ENCODE assay signal across 9 cellular contexts in genomic region chr7:15889501-15889900, GRCh38.
A peak's percentile ranks its signal among the peaks of the same experiment; 100 is the strongest.
DNase-seq lines count a peak whose midpoint lies in the region; ATAC-seq and TF ChIP-seq lines count a peak whose summit lies in the region.
"Had no signal": no experiment of that assay in that cellular context is flagged by ENCODE, and none has a peak within 500 bp of the region (broad histone marks: within the 10 kb centered on the region; RNA-seq: fewer than 3 reads in every experiment).

No MANE protein-coding gene starts in this region.

- TF ChIP-seq CTCF in heart left ventricle (IDR thresholded peaks at IDR 0.05) (peak; percentile 15 to 54 (median 40)), upper lobe of left lung (IDR thresholded peaks at IDR 0.05) (peak in 4 of 6 experiments; percentile 10 to 33 (median 18))

- H3K4me3 Mint-ChIP-seq in CD8-positive, alpha-beta memory T cell = no peak overlapping the region
- H3K4me3 Mint-ChIP-seq: activated naive CD8-positive, alpha-beta T cell had no signal

- peaks cover 0 to 9% (median 0%) of the 10 kb centered on the region in 12 donors for H3K4me1 ChIP-seq in heart left ventricle
- peaks cover 0 to 6% (median 0%) of the 10 kb centered on the region in 4 donors for H3K4me1 ChIP-seq in upper lobe of left lung
- no peaks in the 10 kb centered on the region for H3K4me1 ChIP-seq in CD8-positive, alpha-beta memory T cell (ENCODE audit: insufficient read depth, low read length)

- WGBS in heart left ventricle, 4 donors = 44 to 74% (median 60%) methylated on average over 3 of the region's 3 CpGs
- 67 to 68% methylated on average over 3 of the region's 3 CpGs for WGBS in upper lobe of left lung, 2 donors

- H3K27ac Mint-ChIP-seq in CD8-positive, alpha-beta memory T cell = no peak overlapping the region
- H3K27ac Mint-ChIP-seq: activated naive CD8-positive, alpha-beta T cell had no signal

- CTCF ChIA-PET in CD8-positive, alpha-beta memory T cell (lab: Charles Lee) = no interaction called here

- no peaks in the 10 kb centered on the region for H3K27me3 Mint-ChIP-seq in CD8-positive, alpha-beta memory T cell
- H3K27me3 Mint-ChIP-seq: activated naive CD8-positive, alpha-beta T cell had no signal

- TF ChIP-seq POLR2A in heart left ventricle (IDR thresholded peaks at IDR 0.05) = no peak
- no peak for TF ChIP-seq POLR2A in upper lobe of left lung (IDR thresholded peaks at IDR 0.05)

- H3K27me3 ChIP-seq in heart left ventricle (no peaks in the 10 kb centered on the region), upper lobe of left lung (no peaks in the 10 kb centered on the region)
- no peaks in the 10 kb centered on the region for H3K27me3 ChIP-seq in CD8-positive, alpha-beta memory T cell (ENCODE audit: insufficient read depth, low read length, poor library complexity, severe bottlenecking)

- H3K4me1 Mint-ChIP-seq in CD8-positive, alpha-beta memory T cell = no peaks in the 10 kb centered on the region

- peaks cover 1 to 13% (median 4%) of the 10 kb centered on the region in 5 donors for H3K9me3 Mint-ChIP-seq in CD8-positive, alpha-beta memory T cell

- H3K27ac ChIP-seq in heart left ventricle (peak overlapping the region in 1 of 12 donors; percentile 40), upper lobe of left lung (no peak overlapping the region)
- no peak overlapping the region for H3K27ac ChIP-seq in CD8-positive, alpha-beta memory T cell (ENCODE audit: low read depth, low read length)

- peak; percentile 24 for DNase-seq in SKM-1 treated with dmso at 0.1 percent for 144 hours (lab: John Stamatoyannopoulos, UW; ENCODE audit: unreplicated experiment)
- no peak for DNase-seq in SKM-1 (lab: John Stamatoyannopoulos, UW; ENCODE audit: unreplicated experiment)
- DNase-seq in SK-MEL-5 (ENCODE audit: low read depth, low spot score) = peak; percentile 84
- DNase-seq in heart left ventricle = peak in 4 of 5 donors; percentile 19 to 36 (median 32)
- DNase-seq in upper lobe of left lung = no peak
- DNase-seq in CD8-positive, alpha-beta memory T cell = no peak

- POLR2A ChIA-PET in CD8-positive, alpha-beta memory T cell (lab: Charles Lee) = no interaction called here

- H3K36me3 ChIP-seq in heart left ventricle (no peaks in the 10 kb centered on the region), upper lobe of left lung (no peaks in the 10 kb centered on the region)
- no peaks in the 10 kb centered on the region for H3K36me3 ChIP-seq in CD8-positive, alpha-beta memory T cell (ENCODE audit: insufficient read depth, low read length)

- ATAC-seq in heart left ventricle = peak in 3 of 4 donors; percentile 70 to 82 (median 81)
- ATAC-seq in upper lobe of left lung (ENCODE audit: low FRiP score in 2 of 2) = peak; percentile 51 to 75
- no peak for ATAC-seq in GM21447 (IDR thresholded peaks at IDR 0.05; ENCODE audit: unreplicated experiment)
- no peak for ATAC-seq in GM18907 (IDR thresholded peaks at IDR 0.05; ENCODE audit: unreplicated experiment)

- H3K36me3 Mint-ChIP-seq in CD8-positive, alpha-beta memory T cell = no peaks in the 10 kb centered on the region
- H3K36me3 Mint-ChIP-seq: activated naive CD8-positive, alpha-beta T cell had no signal

- intact Hi-C loops in heart left ventricle (cut with DNase I) = loop anchor here in 1 of 10 donors (5.0 kb wide), 2 partner anchors 37 to 122 kb away; no protein-coding TSS in a partner anchor

- no peak for TF ChIP-seq EP300 in upper lobe of left lung (IDR thresholded peaks at IDR 0.05)

- H3K9me3 ChIP-seq in heart left ventricle = no peaks in the 10 kb centered on the region
- H3K9me3 ChIP-seq in upper lobe of left lung = no peaks in the 10 kb centered on the region
- H3K9me3 ChIP-seq in CD8-positive, alpha-beta memory T cell (ENCODE audit: low read length) = no peaks in the 10 kb centered on the region

- in situ Hi-C loops in SK-MEL-5 (cut with HindIII; ENCODE audit: low pct_unique_long_range_greater_than_20kb, low sequenced_read_pairs) = no loop called here

- H3K4me3 ChIP-seq in heart left ventricle (peak overlapping the region in 3 of 12 donors; percentile 4 to 20 (median 10)), upper lobe of left lung (no peak overlapping the region)
- H3K4me3 ChIP-seq in CD8-positive, alpha-beta memory T cell (ENCODE audit: low read length) = no peak overlapping the region

Comparison
In these comparisons a context has a peak if more than half of its experiments do, and no peak if none do; other contexts are left out.
1. DNase-seq: peak in SKM-1 treated with dmso at 0.1 percent for 144 hours (single experiment), SK-MEL-5 (single experiment) and heart left ventricle (4 of 5); none in SKM-1 (single experiment), upper lobe of left lung (0 of 2) and CD8-positive, alpha-beta memory T cell (0 of 5).
2. ATAC-seq: peak in heart left ventricle (3 of 4) and upper lobe of left lung (2 of 2); none in GM21447 (single experiment) and GM18907 (single experiment).